Comparison of ENCODE assay signal across 11 cellular contexts in the genomic region with DNA sequence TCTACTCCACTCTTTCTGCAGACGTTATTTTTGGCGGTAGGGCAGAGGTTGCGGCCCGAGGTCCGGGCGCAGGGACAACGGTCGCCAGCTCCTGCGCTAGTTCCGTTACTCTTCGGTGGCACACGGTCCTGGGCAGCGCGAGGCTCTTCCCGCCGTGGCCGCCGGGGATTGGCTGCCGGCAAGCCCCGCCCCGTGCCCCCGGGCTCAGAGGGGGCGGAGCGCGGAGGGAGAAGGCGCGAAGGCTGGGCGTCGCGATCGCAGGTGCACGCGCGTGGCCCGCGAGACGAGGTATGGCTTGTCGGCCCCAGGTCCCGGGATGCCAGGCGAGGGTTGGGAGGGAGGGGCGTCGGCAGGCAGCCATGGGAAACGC. TPM values are rescaled to one million over a fixed set of nuclear protein-coding genes. Genes with fewer than 3 reads are reported as not detected.
DNase-seq lines count a peak whose midpoint lies in the region; ATAC-seq and TF ChIP-seq lines count a peak whose summit lies in the region.
"Had no signal": no experiment of that assay in that cellular context is flagged by ENCODE, and none has a peak within 500 bp of the region (broad histone marks: within the 10 kb centered on the region; RNA-seq: fewer than 3 reads in every experiment).

No MANE protein-coding gene starts in this region.

- H2BK12ac ChIP-seq in trophoblast cell (ENCODE audit: low read length) = no peak overlapping the region

- peak overlapping the region; percentile 25 for H2AFZ ChIP-seq in trophoblast cell (ENCODE audit: insufficient read depth, low read length, poor library complexity)
- no peak overlapping the region for H2AFZ ChIP-seq in MM.1S (ENCODE audit: low read length)

- H2AK5ac ChIP-seq in trophoblast cell (ENCODE audit: low read length) = no peak overlapping the region

- WGBS in heart left ventricle, 4 donors = 10 to 37% (median 17%) methylated on average over 25 to 43 of the region's 43 CpGs
- WGBS in trophoblast cell (ENCODE audit: extremely low coverage, insufficient coverage, insufficient read length) = no CpG with 5 or more reads among the region's 43 CpGs

- H3K9ac ChIP-seq in NT2/D1 (ENCODE audit: insufficient read length, low read depth) (peak overlapping the region; percentile 39), trophoblast cell (ENCODE audit: low read length) (no peak overlapping the region), MM.1S (ENCODE audit: low read length) (no peak overlapping the region)

- H3K36me3 Mint-ChIP-seq in CD14-positive monocyte (peaks cover 7 to 12% of the 10 kb centered on the region in 2 donors), HFFc6 (ENCODE audit: low read depth) (no peaks in the 10 kb centered on the region)

- H3K9me3 ChIP-seq in NT2/D1 (ENCODE audit: insufficient read depth, low read length) (peaks cover 12% of the 10 kb centered on the region), heart left ventricle (peaks cover 0 to 16% (median 0%) of the 10 kb centered on the region in 12 donors), trophoblast cell (ENCODE audit: insufficient read depth, low read depth, low read length) (peaks cover 12% of the 10 kb centered on the region), MM.1S (replicated peaks; ENCODE audit: insufficient read depth, low read length) (no peaks in the 10 kb centered on the region)

- no peaks in the 10 kb centered on the region for H4K20me1 ChIP-seq in MM.1S (ENCODE audit: insufficient read depth, low read length)

- peaks cover 55% of the 10 kb centered on the region for H3K27me3 ChIP-seq in NT2/D1 (ENCODE audit: insufficient read depth, insufficient read length)
- H3K27me3 ChIP-seq in heart left ventricle = peaks cover 0 to 55% (median 23%) of the 10 kb centered on the region in 9 donors
- peaks cover 46% of the 10 kb centered on the region for H3K27me3 ChIP-seq in trophoblast cell (ENCODE audit: insufficient read depth, low read length)
- H3K27me3 ChIP-seq in MM.1S (replicated peaks; ENCODE audit: insufficient read depth, low read length) = peaks cover 12% of the 10 kb centered on the region; the same call in 1 of the 2 replicates

- H3K27me3 Mint-ChIP-seq in CD14-positive monocyte (ENCODE audit: low read depth in 3 of 3) = peaks cover 60 to 90% (median 60%) of the 10 kb centered on the region in 3 donors
- peaks cover 56% of the 10 kb centered on the region for H3K27me3 Mint-ChIP-seq in HFFc6 (ENCODE audit: insufficient read depth)

- no peak overlapping the region for H3K23ac ChIP-seq in trophoblast cell (ENCODE audit: low read length)

- DNase-seq in CD14-positive monocyte (ENCODE audit: low spot score) (no peak), NT2/D1 (ENCODE audit: low read depth, low spot score) (no peak), heart left ventricle (peak in 1 of 5 donors; percentile 32), trophoblast cell (no peak), MM.1S (no peak), anterior cingulate cortex (lab: John Stamatoyannopoulos, UW) (no peak), HFFc6 (no peak)
- DNase-seq: NCI-H2081 had no signal

- H3K27ac ChIP-seq in heart left ventricle (peak overlapping the region in 11 of 12 donors; percentile 27 to 94 (median 90)), trophoblast cell (ENCODE audit: low read depth, low read length) (no peak overlapping the region), MM.1S (ENCODE audit: low read length) (no peak overlapping the region)

- no peak for TF ChIP-seq POLR2A in heart left ventricle (IDR thresholded peaks at IDR 0.05)

- H3K9me3 Mint-ChIP-seq in CD14-positive monocyte = peaks cover 3 to 29% (median 18%) of the 10 kb centered on the region in 7 donors
- H3K9me3 Mint-ChIP-seq in HFFc6 = peaks cover 8% of the 10 kb centered on the region

- H2BK120ac ChIP-seq in trophoblast cell (ENCODE audit: insufficient read depth, low read length, poor library complexity) = no peak overlapping the region

- no peaks in the 10 kb centered on the region for H3K9me2 ChIP-seq in MM.1S (replicated peaks; ENCODE audit: insufficient read depth, low read length)

- TF ChIP-seq CTCF in CD14-positive monocyte (IDR thresholded peaks at IDR 0.05) = no peak
- TF ChIP-seq CTCF in heart left ventricle (IDR thresholded peaks at IDR 0.05) = no peak
- TF ChIP-seq CTCF in MM.1S (IDR thresholded peaks at IDR 0.05; ENCODE audit: low read length) = no peak
- TF ChIP-seq CTCF in HFFc6 (IDR thresholded peaks at IDR 0.05) = no peak

- peaks cover 10% of the 10 kb centered on the region for H3K4me1 Mint-ChIP-seq in CD14-positive monocyte
- H3K4me1 Mint-ChIP-seq in HFFc6 (ENCODE audit: low read depth) = no peaks in the 10 kb centered on the region

- ATAC-seq in heart left ventricle = peak in 3 of 4 donors; percentile 28 to 49 (median 41)
- no peak for ATAC-seq in GM18511 (IDR thresholded peaks at IDR 0.05; ENCODE audit: unreplicated experiment)

- no peak overlapping the region for H2BK5ac ChIP-seq in trophoblast cell (ENCODE audit: low read depth, low read length, poor library complexity)

- peak overlapping the region; percentile 38 for H3K4me3 ChIP-seq in NT2/D1 (ENCODE audit: insufficient read length, low read depth)
- H3K4me3 ChIP-seq in heart left ventricle = peak overlapping the region; percentile 43 to 78 (median 64)
- no peak overlapping the region for H3K4me3 ChIP-seq in trophoblast cell (ENCODE audit: low read depth, low read length)
- no peak overlapping the region for H3K4me3 ChIP-seq in MM.1S (ENCODE audit: low read length)

- H3K4me3 Mint-ChIP-seq in CD14-positive monocyte = peak overlapping the region; percentile 73 to 87
- H3K4me3 Mint-ChIP-seq in HFFc6 = no peak overlapping the region

- no peak overlapping the region for H3K14ac ChIP-seq in trophoblast cell (ENCODE audit: low read length)

- H3K36me3 ChIP-seq in NT2/D1 (ENCODE audit: insufficient read depth, insufficient read length, low read length) = no peaks in the 10 kb centered on the region
- peaks cover 0 to 14% (median 4%) of the 10 kb centered on the region in 9 donors for H3K36me3 ChIP-seq in heart left ventricle
- no peaks in the 10 kb centered on the region for H3K36me3 ChIP-seq in trophoblast cell (ENCODE audit: control insufficient read depth in 1 of 2, insufficient read depth in 2 of 2, low read length in 2 of 2)
- H3K36me3 ChIP-seq in MM.1S (replicated peaks; ENCODE audit: insufficient read depth, low read length) = no peaks in the 10 kb centered on the region

- intact Hi-C loops in CD14-positive monocyte (cut with micrococcal nuclease) (no loop called here), heart left ventricle (cut with DNase I) (loop anchor here in 1 of 10 donors (2.0 kb wide), 1 partner anchor 18 kb away; no protein-coding TSS in a partner anchor)

- H3K4me2 ChIP-seq in trophoblast cell (ENCODE audit: low read length) = no peak overlapping the region
- H3K4me2 ChIP-seq in MM.1S (ENCODE audit: low read depth, low read length) = no peak overlapping the region

- H4K91ac ChIP-seq in trophoblast cell (ENCODE audit: low read depth, low read length) = no peak overlapping the region

- H3K27ac Mint-ChIP-seq in CD14-positive monocyte = no peak overlapping the region
- H3K27ac Mint-ChIP-seq in HFFc6 = no peak overlapping the region

- no peak overlapping the region for H4K8ac ChIP-seq in trophoblast cell (ENCODE audit: low read depth, low read length)

- H3K18ac ChIP-seq in trophoblast cell (ENCODE audit: low read length) = no peak overlapping the region

- H3K4ac ChIP-seq in trophoblast cell (ENCODE audit: low read depth, low read length) = no peak overlapping the region

- H4K12ac ChIP-seq in trophoblast cell (ENCODE audit: low read depth, low read length) = no peak overlapping the region

- H3K79me1 ChIP-seq in trophoblast cell (ENCODE audit: low read length) = no peaks in the 10 kb centered on the region

- H3K4me1 ChIP-seq in NT2/D1 (ENCODE audit: insufficient read depth, insufficient read length) (no peaks in the 10 kb centered on the region), heart left ventricle (peaks cover 0 to 20% (median 2%) of the 10 kb centered on the region in 12 donors), trophoblast cell (ENCODE audit: control insufficient read depth in 1 of 2, insufficient read depth in 2 of 2, low read length in 2 of 2) (peaks cover 8 to 13% of the 10 kb centered on the region in 2 experiments), MM.1S (ENCODE audit: low read length) (no peaks in the 10 kb centered on the region)

- H3K79me2 ChIP-seq in trophoblast cell (ENCODE audit: control insufficient read depth, insufficient read depth, low read length, poor library complexity) = no peaks in the 10 kb centered on the region
- no peaks in the 10 kb centered on the region for H3K79me2 ChIP-seq in MM.1S (ENCODE audit: low read length)

- no peaks in the 10 kb centered on the region for H3F3A ChIP-seq in MM.1S (ENCODE audit: insufficient read depth, low read length)

RNA-seq across cellular contexts. Expression of gene SHE, which starts 0.5 kb away (rescaled TPM):
- not detected for polyA plus RNA-seq in CD14-positive monocyte
- total RNA-seq in heart left ventricle = 10 to 100 TPM; 11.1 to 19.4 (median 11.9) TPM
- 10 to 100 TPM; 10.1 to 17.7 TPM for polyA plus RNA-seq in heart left ventricle
- under 0.01 and 0.01 TPM in 2 replicates for polyA plus RNA-seq in trophoblast cell (2013)
- total RNA-seq in HFFc6 (2021; fragmentation: NEBNext Ultra II Directional; extraction: Animal tissue kit (Norgen Biotek cat#: 25700)) = not detected
- total RNA-seq: bronchial epithelial cell, RPMI7951 had no signal

RNA-seq across cellular contexts. Expression of gene TDRD10, which starts 0.7 kb away (rescaled TPM):
- not detected for polyA plus RNA-seq in CD14-positive monocyte
- total RNA-seq in heart left ventricle = 1 to 10 TPM in 8 of 9 donors, under 1 TPM in 1; 0.71 to 3.4 (median 1.8) TPM
- 1 to 10 TPM; 2.9 to 3.0 TPM for polyA plus RNA-seq in heart left ventricle
- polyA plus RNA-seq in trophoblast cell (2013) = not detected in 2 replicates
- total RNA-seq in HFFc6 (2021; fragmentation: NEBNext Ultra II Directional; extraction: Animal tissue kit (Norgen Biotek cat#: 25700)) = not detected
- total RNA-seq: RPMI7951 had no signal

RNA-seq across cellular contexts. Expression of gene UBE2Q1, which starts 55.7 kb away (rescaled TPM):
- polyA plus RNA-seq in CD14-positive monocyte (1 to 10 TPM; 6.4 to 8.4 TPM), heart left ventricle (10 to 100 TPM; 23.0 to 36.2 TPM)
- 10 to 100 TPM; 22.1 to 79.4 (median 58.8) TPM for total RNA-seq in heart left ventricle
- polyA plus RNA-seq in trophoblast cell (2013) = 36.7 and 37.7 TPM in 2 replicates
- total RNA-seq in HFFc6 (2021; fragmentation: NEBNext Ultra II Directional; extraction: Animal tissue kit (Norgen Biotek cat#: 25700)) = 100 to 1,000 TPM in 1 of 6 experiments, 10 to 100 TPM in 5; 72.6 to 101 (median 91.5) TPM

Comparison
In these comparisons a context has a peak if more than half of its experiments do, and no peak if none do; other contexts are left out.
1. H3K4me3 ChIP-seq: peak in NT2/D1 (single experiment) and heart left ventricle (12 of 12); none in trophoblast cell (single experiment) and MM.1S (single experiment).
2. H3K27ac ChIP-seq: peak in heart left ventricle (11 of 12); none in trophoblast cell (single experiment) and MM.1S (single experiment).
3. RNA of gene SHE, which starts 0.5 kb away (total RNA-seq): 11.1 to 19.4 TPM in heart left ventricle; not detected in HFFc6; every median in the first group is over 10 times any median in the second.